Comparison of ENCODE assay signal across 28 cellular contexts in the genomic region with DNA sequence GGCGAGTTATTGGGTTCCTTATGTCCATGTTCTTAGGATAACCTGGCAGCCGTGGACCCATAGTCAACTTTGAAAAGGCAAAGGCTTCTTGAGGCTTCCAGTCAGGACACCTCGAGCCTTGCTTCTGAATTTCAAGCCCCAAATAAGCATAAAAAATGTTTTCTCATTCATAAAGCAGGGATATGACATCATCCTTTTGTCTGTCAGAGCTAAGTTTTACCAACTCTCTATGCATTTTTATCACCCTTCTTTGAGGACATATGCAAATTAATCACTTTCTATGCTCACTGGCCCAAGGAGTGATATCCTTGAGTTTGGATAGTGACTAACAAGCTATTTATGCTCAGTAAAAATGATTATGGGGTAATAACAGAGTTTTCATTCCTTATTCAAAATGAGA.
"Had no signal": no experiment of that assay in that cellular context is flagged by ENCODE, and none has a peak within 500 bp of the region (broad histone marks: within the 10 kb centered on the region; RNA-seq: fewer than 3 reads in every experiment).

No MANE protein-coding gene starts in this region.

- ATAC-seq: heart right ventricle; left colon; left lung; lower lobe of right lung; naive thymus-derived CD8-positive, alpha-beta T cell; pancreas; right cardiac atrium; stimulated activated memory B cell treated with anti-CD40 and anti-IgM and Interleukin-4, amounts not matched to agents 10 μg/mL and 1 μg/mL and 100 μg/mL, for 72 hours; upper lobe of right lung had no signal

- H3K27ac Mint-ChIP-seq: stimulated activated memory B cell treated with anti-CD40 and anti-IgM and Interleukin-4, amounts not matched to agents 10 μg/mL and 1 μg/mL and 100 μg/mL, for 72 hours had no signal

- H3K79me2 ChIP-seq: hepatocyte had no signal

- H3K27me3 ChIP-seq: heart right ventricle, hepatocyte, left lung, pancreas, sigmoid colon, spleen, suprapubic skin, tibial artery, upper lobe of right lung had no signal

- H3K36me3 Mint-ChIP-seq: stimulated activated memory B cell treated with anti-CD40 and anti-IgM and Interleukin-4, amounts not matched to agents 10 μg/mL and 1 μg/mL and 100 μg/mL, for 72 hours had no signal

- H3K9me3 ChIP-seq: heart right ventricle, left lung, lower lobe of right lung, pancreas, prostate gland, sigmoid colon, spleen, suprapubic skin, thoracic aorta, tibial artery, upper lobe of right lung had no signal

- H3K4me2 ChIP-seq: hepatocyte had no signal

- H3K4me1 Mint-ChIP-seq: stimulated activated memory B cell treated with anti-CD40 and anti-IgM and Interleukin-4, amounts not matched to agents 10 μg/mL and 1 μg/mL and 100 μg/mL, for 72 hours had no signal

- H2AFZ ChIP-seq: hepatocyte had no signal

- H3K4me3 Mint-ChIP-seq: naive thymus-derived CD8-positive, alpha-beta T cell; stimulated activated memory B cell treated with anti-CD40 and anti-IgM and Interleukin-4, amounts not matched to agents 10 μg/mL and 1 μg/mL and 100 μg/mL, for 72 hours had no signal

- H3K9me3 Mint-ChIP-seq: stimulated activated memory B cell treated with anti-CD40 and anti-IgM and Interleukin-4, amounts not matched to agents 10 μg/mL and 1 μg/mL and 100 μg/mL, for 72 hours had no signal

- H3K4me3 ChIP-seq: heart right ventricle, hepatocyte, left lung, lower lobe of right lung, pancreas, prostate gland, sigmoid colon, spleen, suprapubic skin, thoracic aorta, tibial artery, upper lobe of right lung had no signal

- H3K36me3 ChIP-seq: left lung, lower lobe of right lung, pancreas, prostate gland, sigmoid colon, suprapubic skin, thoracic aorta, tibial artery, upper lobe of right lung had no signal

- H3K27me3 Mint-ChIP-seq: naive thymus-derived CD8-positive, alpha-beta T cell; stimulated activated memory B cell treated with anti-CD40 and anti-IgM and Interleukin-4, amounts not matched to agents 10 μg/mL and 1 μg/mL and 100 μg/mL, for 72 hours had no signal

- H3K27ac ChIP-seq: heart right ventricle, hepatocyte, left lung, lower lobe of right lung, pancreas, prostate gland, sigmoid colon, spleen, suprapubic skin, thoracic aorta, tibial artery, upper lobe of right lung had no signal

- H3K4me1 ChIP-seq: heart right ventricle, left lung, lower lobe of right lung, pancreas, prostate gland, sigmoid colon, spleen, suprapubic skin, tibial artery, upper lobe of right lung had no signal

- FAIRE-seq: keratinocyte, pancreas, small intestine, urothelium cell line had no signal

- DNase-seq: heart right ventricle; kidney glomerular epithelial cell; left colon; left lung; lower lobe of right lung; mammary epithelial cell; mesenchymal stem cell; naive thymus-derived CD8-positive, alpha-beta T cell; pancreas; posterior cingulate gyrus; retina; right cardiac atrium; sigmoid colon; small intestine; spleen; stimulated activated CD4-positive, alpha-beta T cell treated with anti-CD3 and anti-CD28 coated beads, Interleukin-4, amount 100 ng/mL, for 4 hours; stimulated activated CD8-positive, alpha-beta memory T cell treated with anti-CD3 and anti-CD28 coated beads, Interleukin-4, amount 100 ng/mL, for 48 hours; stimulated activated naive CD4-positive, alpha-beta T cell treated with Interleukin-2 at 50 U/mL for 16 hours; tibial artery; trophoblast cell; upper lobe of right lung had no signal
